Comparison of ENCODE assay signal across 32 cellular contexts in genomic region chr16:75529959-75530358, GRCh38. TPM values are rescaled to one million over a fixed set of nuclear protein-coding genes. Genes with fewer than 3 reads are reported as not detected.
"Had no signal": no experiment of that assay in that cellular context is flagged by ENCODE, and none has a peak within 500 bp of the region (broad histone marks: within the 10 kb centered on the region; RNA-seq: fewer than 3 reads in every experiment).

No MANE protein-coding gene starts in this region.

- H3K27ac Mint-ChIP-seq: activated CD4-positive, alpha-beta T cell treated with anti-CD3 and anti-CD28 coated beads, Interleukin-2, amount 10 ng/mL, durations not matched to agents 7 days and 5 days; activated CD8-positive, alpha-beta T cell treated with anti-CD3 and anti-CD28 coated beads for 36 hours; activated naive CD8-positive, alpha-beta T cell; activated T-helper 17 cell treated with anti-CD3 and anti-CD28 coated beads, Interleukin-2, amount 50 U/mL, for 72 hours; WTC11 had no signal

- H3K4me3 ChIP-seq: body of pancreas, colonic mucosa, esophagus squamous epithelium, gastroesophageal sphincter had no signal

- H3K27me3 Mint-ChIP-seq: activated CD4-positive, alpha-beta T cell treated with anti-CD3 and anti-CD28 coated beads, Interleukin-2, amount 10 ng/mL, durations not matched to agents 7 days and 5 days; activated CD8-positive, alpha-beta T cell treated with anti-CD3 and anti-CD28 coated beads for 36 hours; activated naive CD8-positive, alpha-beta T cell; activated T-helper 17 cell treated with anti-CD3 and anti-CD28 coated beads, Interleukin-2, amount 50 U/mL, for 72 hours had no signal

- H3K36me3 Mint-ChIP-seq: activated naive CD8-positive, alpha-beta T cell; WTC11 had no signal

- H3K27me3 ChIP-seq: body of pancreas, colonic mucosa, esophagus squamous epithelium, gastroesophageal sphincter had no signal

- FAIRE-seq: endometrium, endothelial cell of umbilical vein had no signal

- H3K9me3 Mint-ChIP-seq: activated CD4-positive, alpha-beta T cell treated with anti-CD3 and anti-CD28 coated beads, Interleukin-2, amount 10 ng/mL, durations not matched to agents 7 days and 5 days; activated CD8-positive, alpha-beta T cell treated with anti-CD3 and anti-CD28 coated beads for 36 hours; activated T-cell treated with anti-CD3 and anti-CD28 coated beads, Interleukin-2, amount 50 U/mL, for 4 hours; activated T-helper 17 cell treated with anti-CD3 and anti-CD28 coated beads, Interleukin-2, amount 50 U/mL, for 72 hours had no signal

- ATAC-seq: activated CD8-positive, alpha-beta T cell treated with anti-CD3 and anti-CD28 coated beads for 36 hours; activated T-cell treated with anti-CD3 and anti-CD28 coated beads, Interleukin-2, amount 50 U/mL, for 4 hours; activated T-helper 17 cell treated with anti-CD3 and anti-CD28 coated beads, Interleukin-2, amount 50 U/mL, for 72 hours; body of pancreas; gastroesophageal sphincter; WTC11 had no signal

- H3K36me3 ChIP-seq: colonic mucosa, esophagus squamous epithelium, gastroesophageal sphincter had no signal

- H3K4me1 ChIP-seq: colonic mucosa, esophagus squamous epithelium, gastroesophageal sphincter had no signal

- H3K27ac ChIP-seq: body of pancreas, colonic mucosa, epithelial cell of prostate, esophagus squamous epithelium, gastroesophageal sphincter had no signal

- H3K4me3 Mint-ChIP-seq: activated CD4-positive, alpha-beta T cell treated with anti-CD3 and anti-CD28 coated beads, Interleukin-2, amount 10 ng/mL, durations not matched to agents 7 days and 5 days; activated CD8-positive, alpha-beta T cell treated with anti-CD3 and anti-CD28 coated beads for 36 hours; activated naive CD8-positive, alpha-beta T cell; activated T-cell treated with anti-CD3 and anti-CD28 coated beads, Interleukin-2, amount 50 U/mL, for 4 hours; activated T-helper 17 cell treated with anti-CD3 and anti-CD28 coated beads, Interleukin-2, amount 50 U/mL, for 72 hours; WTC11 had no signal

- DNase-seq: activated CD4-positive, alpha-beta T cell treated with anti-CD3 and anti-CD28 coated beads for 1 hour; activated CD4-positive, alpha-beta T cell treated with anti-CD3 and anti-CD28 coated beads for 4 hours; activated CD4-positive, alpha-beta T cell treated with anti-CD3 and anti-CD28 coated beads, Interleukin-2, amount 10 ng/mL, durations not matched to agents 7 days and 5 days; activated CD4-positive, alpha-beta T cell treated with anti-CD3 and anti-CD28 coated beads, Interleukin-2, amount 50 U/mL, for 4 hours; activated CD8-positive, alpha-beta memory T cell treated with anti-CD3 and anti-CD28 coated beads for 24 hours; activated CD8-positive, alpha-beta T cell treated with anti-CD3 and anti-CD28 coated beads for 36 hours; activated effector memory CD4-positive, alpha-beta T cell treated with Interleukin-2 at 50 U/mL for 16 hours; activated gamma-delta T cell treated with Interleukin-2 at 50 U/mL for 16 hours; activated naive CD4-positive, alpha-beta T cell treated with anti-CD3 and anti-CD28 coated beads, Interleukin-2, amount 50 U/mL, for 16 hours; activated naive CD4-positive, alpha-beta T cell treated with Interleukin-2 at 50 U/mL for 16 hours; activated T-cell treated with anti-CD3 and anti-CD28 coated beads, Interleukin-2, amount 50 U/mL, for 4 hours; amniotic stem cell; anterior cingulate cortex; body of pancreas; caudate nucleus; colonic mucosa; effector CD8-positive, alpha-beta T cell; esophagus squamous epithelium; foreskin melanocyte; T-helper 2 cell had no signal

- H3K9me3 ChIP-seq: body of pancreas, colonic mucosa, esophagus squamous epithelium, gastroesophageal sphincter had no signal

- H3K4me1 Mint-ChIP-seq: activated CD4-positive, alpha-beta T cell treated with anti-CD3 and anti-CD28 coated beads, Interleukin-2, amount 10 ng/mL, durations not matched to agents 7 days and 5 days; activated T-helper 17 cell treated with anti-CD3 and anti-CD28 coated beads, Interleukin-2, amount 50 U/mL, for 72 hours; WTC11 had no signal

RNA-seq across cellular contexts. Expression of gene CHST5, which starts 5.9 kb away (rescaled TPM):
- total RNA-seq: activated CD8-positive, alpha-beta T cell treated with anti-CD3 and anti-CD28 coated beads for 36 hours; activated T-helper 17 cell treated with anti-CD3 and anti-CD28 coated beads, Interleukin-2, amount 50 U/mL, for 72 hours; body of pancreas; dermis microvascular lymphatic vessel endothelial cell; fibroblast of villous mesenchyme; gastroesophageal sphincter; T-helper 1 cell treated with Interleukin-12 subunit alpha and Interleukin-12 subunit beta and Interleukin-4 antibody, amounts not matched to agents 30 ng/mL and 1 ng/mL, for 36 hours; WTC11 had no signal
- polyA plus RNA-seq: adipose tissue, fibroblast of lung had no signal

RNA-seq across cellular contexts. Expression of gene CHST6, which starts 34.7 kb away (rescaled TPM):
- total RNA-seq: activated CD4-positive, alpha-beta T cell treated with anti-CD3 and anti-CD28 coated beads, Interleukin-2, amount 10 ng/mL, durations not matched to agents 7 days and 5 days; activated CD8-positive, alpha-beta T cell treated with anti-CD3 and anti-CD28 coated beads for 36 hours; activated T-cell treated with anti-CD3 and anti-CD28 coated beads, Interleukin-2, amount 50 U/mL, for 4 hours; activated T-helper 17 cell treated with anti-CD3 and anti-CD28 coated beads, Interleukin-2, amount 50 U/mL, for 72 hours; T-helper 1 cell treated with Interleukin-12 subunit alpha and Interleukin-12 subunit beta and Interleukin-4 antibody, amounts not matched to agents 30 ng/mL and 1 ng/mL, for 36 hours had no signal
